Comparison of ENCODE assay signal across 21 cellular contexts in the genomic region with DNA sequence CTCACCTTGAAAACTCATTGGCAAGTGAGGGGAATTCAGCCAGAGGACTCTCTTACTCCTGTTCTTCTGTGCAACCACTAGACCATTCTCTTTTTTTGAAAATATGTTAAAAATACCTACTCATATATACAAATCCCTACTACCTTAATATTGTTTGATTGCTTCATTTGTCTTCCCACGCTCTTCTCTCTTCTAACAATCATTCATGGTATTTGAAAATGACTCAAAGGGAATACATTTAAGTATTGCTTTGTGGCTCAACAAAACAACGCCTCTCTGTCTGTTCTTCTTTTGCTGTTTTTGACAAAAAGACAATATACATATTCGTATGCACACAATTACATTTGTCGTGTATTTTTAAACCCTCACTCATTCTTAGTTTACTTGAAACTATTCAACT.
DNase-seq lines count a peak whose midpoint lies in the region; ATAC-seq, FAIRE-seq and TF ChIP-seq lines count a peak whose summit lies in the region.
"Had no signal": no experiment of that assay in that cellular context is flagged by ENCODE, and none has a peak within 500 bp of the region (broad histone marks: within the 10 kb centered on the region; RNA-seq: fewer than 3 reads in every experiment).

No MANE protein-coding gene starts in this region.

- no peak for FAIRE-seq in bronchial epithelial cell (lab: Jason Lieb, UNC)
- FAIRE-seq: A549, GM12892, GM18507, H54 had no signal

- TF ChIP-seq POLR2A in breast epithelium (IDR thresholded peaks at IDR 0.05), result no peak

- peaks cover 23% of the 10 kb centered on the region for H3K4me1 Mint-ChIP-seq in MCF 10A (ENCODE audit: insufficient read depth, unreplicated experiment)
- peaks cover 51% of the 10 kb centered on the region for H3K4me1 Mint-ChIP-seq in mesothelial cell of epicardium
- H3K4me1 Mint-ChIP-seq: CD14-positive monocyte; CD4-positive, alpha-beta memory T cell; GM23338 had no signal

- H3K27me3 ChIP-seq in breast epithelium, result no peaks in the 10 kb centered on the region
- no peaks in the 10 kb centered on the region for H3K27me3 ChIP-seq in bronchial epithelial cell (ENCODE audit: control insufficient read depth, insufficient read depth, low read length)
- H3K27me3 ChIP-seq: BLaER1 had no signal

- H3K4me3 ChIP-seq in breast epithelium, result no peak overlapping the region
- no peak overlapping the region for H3K4me3 ChIP-seq in bronchial epithelial cell (ENCODE audit: low read depth, low read length)
- H3K4me3 ChIP-seq: A549, BLaER1, GM23338 had no signal

- H3K36me3 Mint-ChIP-seq in MCF 10A (ENCODE audit: insufficient read depth, unreplicated experiment), result no peaks in the 10 kb centered on the region
- H3K36me3 Mint-ChIP-seq in mesothelial cell of epicardium, result peaks cover 3% of the 10 kb centered on the region
- H3K36me3 Mint-ChIP-seq: CD14-positive monocyte; CD4-positive, alpha-beta memory T cell had no signal

- no peaks in the 10 kb centered on the region for H3K9me3 ChIP-seq in breast epithelium
- H3K9me3 ChIP-seq: A549, BLaER1 had no signal

- H3K27ac Mint-ChIP-seq in MCF 10A (ENCODE audit: low read depth, unreplicated experiment) (peak overlapping the region; percentile 21), mesothelial cell of epicardium (peak overlapping the region; percentile 19)
- H3K27ac Mint-ChIP-seq: CD14-positive monocyte; CD4-positive, alpha-beta memory T cell; GM23338 had no signal

- no peaks in the 10 kb centered on the region for H3K4me1 ChIP-seq in breast epithelium
- H3K4me1 ChIP-seq: A549, BLaER1 had no signal

- H3K4me3 Mint-ChIP-seq in MCF 10A (ENCODE audit: unreplicated experiment) (no peak overlapping the region), mesothelial cell of epicardium (no peak overlapping the region)
- H3K4me3 Mint-ChIP-seq: CD14-positive monocyte; CD4-positive, alpha-beta memory T cell; GM23338 had no signal

- POLR2A ChIA-PET in MCF 10A (lab: Yijun Ruan, JAX), result interaction anchor here (0.6 kb wide), 1 partner anchor 349 kb away, joined by 3 read pairs; no protein-coding TSS in a partner anchor

- peak; percentile 48 for DNase-seq in MCF 10A (ENCODE audit: unreplicated experiment)
- no peak for DNase-seq in breast epithelium (ENCODE audit: low spot score in 2 of 2)
- DNase-seq in bronchial epithelial cell (ENCODE audit: low read depth), result peak; percentile 8
- no peak for DNase-seq in mesothelial cell of epicardium (ENCODE audit: low spot score in 2 of 2, unreplicated experiment in 2 of 2)
- no peak for DNase-seq in HuH-7.5 (ENCODE audit: low spot score)
- DNase-seq in activated CD4-positive, alpha-beta T cell treated with anti-CD3 and anti-CD28 coated beads for 4 hours, result no peak
- DNase-seq: AML-193; CD4-positive, alpha-beta memory T cell; DMS153; DMS79; GDM1; HCEC 1CT had no signal

- H3K36me3 ChIP-seq in breast epithelium, result no peaks in the 10 kb centered on the region
- H3K36me3 ChIP-seq in bronchial epithelial cell (ENCODE audit: control insufficient read depth, insufficient read depth, low read length), result no peaks in the 10 kb centered on the region
- H3K36me3 ChIP-seq: BLaER1 had no signal

- ATAC-seq in GM19395 (IDR thresholded peaks at IDR 0.05; ENCODE audit: unreplicated experiment), result no peak
- ATAC-seq: A549, GM23338 had no signal

- intact Hi-C loops in MCF 10A (cut with micrococcal nuclease) (no loop called here), breast epithelium (cut with DNase I; ENCODE audit: low total_unique reads) (no loop called here)

- no peaks in the 10 kb centered on the region for H3K27me3 Mint-ChIP-seq in MCF 10A (ENCODE audit: insufficient read depth, unreplicated experiment)
- no peaks in the 10 kb centered on the region for H3K27me3 Mint-ChIP-seq in mesothelial cell of epicardium (ENCODE audit: low read depth)
- H3K27me3 Mint-ChIP-seq: CD4-positive, alpha-beta memory T cell had no signal

- CTCF ChIA-PET in MCF 10A (lab: Yijun Ruan, JAX), result interaction anchor here (0.7 kb wide), 1 partner anchor 170 kb away, joined by 3 read pairs; no protein-coding TSS in a partner anchor

- no peak for TF ChIP-seq CTCF in MCF 10A (IDR thresholded peaks at IDR 0.05; ENCODE audit: unreplicated experiment)
- no peak for TF ChIP-seq CTCF in breast epithelium (IDR thresholded peaks at IDR 0.05)
- no peak for TF ChIP-seq CTCF in bronchial epithelial cell (IDR thresholded peaks at IDR 0.05; ENCODE audit: insufficient read depth, low read length, severe bottlenecking)
- TF ChIP-seq CTCF in mesothelial cell of epicardium (IDR thresholded peaks at IDR 0.05; ENCODE audit: unreplicated experiment), result no peak

- no TSS peak for BruUV-seq in MCF 10A (replicated peaks; lab: Mats Ljungman, UMichigan)

- H3K9me3 Mint-ChIP-seq in MCF 10A (ENCODE audit: unreplicated experiment) (no peaks in the 10 kb centered on the region), mesothelial cell of epicardium (peaks cover 5% of the 10 kb centered on the region)
- H3K9me3 Mint-ChIP-seq: GM23338 had no signal

- no peak overlapping the region for H3K27ac ChIP-seq in breast epithelium
- H3K27ac ChIP-seq: 22Rv1, A549, BLaER1 had no signal

Comparison
In these comparisons a context has a peak if more than half of its experiments do, and no peak if none do; other contexts are left out.
1. DNase-seq: peak in MCF 10A (single experiment) and bronchial epithelial cell (single experiment); none in breast epithelium (0 of 2), mesothelial cell of epicardium (0 of 2), HuH-7.5 (single experiment) and activated CD4-positive, alpha-beta T cell treated with anti-CD3 and anti-CD28 coated beads for 4 hours (0 of 2).